ENCODE assay signal across 20 cellular contexts in the genomic region with DNA sequence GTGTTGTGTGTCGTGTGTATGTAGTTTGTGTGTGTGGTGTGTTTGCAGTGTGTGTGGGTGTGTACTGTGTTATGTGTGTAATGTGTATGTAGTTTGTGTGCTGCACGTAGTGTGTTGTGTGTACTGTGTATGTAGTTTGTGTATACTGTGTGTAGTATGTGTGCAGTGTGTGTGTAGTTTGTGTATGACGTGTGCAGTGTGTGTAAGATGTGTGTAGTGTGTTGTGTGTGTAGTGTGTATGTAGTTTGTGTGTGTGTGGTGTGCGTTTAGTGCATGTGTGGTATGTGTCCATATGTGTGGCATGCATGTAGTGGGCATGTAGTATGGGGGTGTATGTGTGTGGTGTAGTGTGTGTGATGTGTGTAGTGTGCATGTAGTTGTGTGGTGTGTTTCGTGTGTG. TPM values are rescaled to one million over a fixed set of nuclear protein-coding genes. Genes with fewer than 3 reads are reported as not detected.
"Had no signal": no experiment of that assay in that cellular context is flagged by ENCODE, and none has a peak within 500 bp of the region (broad histone marks: within the 10 kb centered on the region; RNA-seq: fewer than 3 reads in every experiment).

No MANE protein-coding gene starts in this region.

- H3K4me1 ChIP-seq: breast epithelium, gastrocnemius medialis, sigmoid colon had no signal

- DNase-seq: activated naive CD4-positive, alpha-beta T cell; activated T-cell treated with anti-CD3 and anti-CD28 coated beads, Interleukin-2, amount 50 U/mL, for 4 hours; dorsolateral prefrontal cortex; effector memory CD8-positive, alpha-beta T cell; gastrocnemius medialis; hippocampal formation; left cardiac atrium; mesendoderm; mucosa of descending colon; sigmoid colon; stimulated activated CD4-positive, alpha-beta T cell treated with anti-CD3 and anti-CD28 coated beads, Interleukin-2, amount 100 ng/mL, for 48 hours; stimulated activated CD8-positive, alpha-beta memory T cell treated with anti-CD3 and anti-CD28 coated beads, Interleukin-4, amount 100 ng/mL, for 48 hours; stimulated activated naive B cell treated with anti-CD40 and anti-IgM and Interleukin-4, amounts not matched to agents 10 μg/mL and 1 μg/mL and 100 μg/mL, for 72 hours; T-helper 1 cell had no signal

- H3K27ac ChIP-seq: breast epithelium, dorsolateral prefrontal cortex, gastrocnemius medialis, sigmoid colon had no signal

- ATAC-seq: activated T-cell treated with anti-CD3 and anti-CD28 coated beads, Interleukin-2, amount 50 U/mL, for 4 hours; effector memory CD8-positive, alpha-beta T cell; gastrocnemius medialis; left cardiac atrium; mucosa of descending colon; WTC11 had no signal

- H3K9me3 ChIP-seq: breast epithelium, gastrocnemius medialis, mucosa of descending colon, sigmoid colon had no signal

- H3K4me3 ChIP-seq: breast epithelium, dorsolateral prefrontal cortex, gastrocnemius medialis, mucosa of descending colon, sigmoid colon had no signal

- H3K27me3 ChIP-seq: breast epithelium, dorsolateral prefrontal cortex, gastrocnemius medialis, sigmoid colon had no signal

- FAIRE-seq: colon, endothelial cell of umbilical vein had no signal

- H3K36me3 ChIP-seq: breast epithelium, gastrocnemius medialis, sigmoid colon had no signal

RNA-seq across cellular contexts. Expression of gene SYK, which starts 39.6 kb away (rescaled TPM):
- total RNA-seq: endothelial cell of umbilical vein, osteoblast had no signal
- polyA plus RNA-seq: endothelial cell of umbilical vein, neural cell had no signal
